ENCODE assay signal across 24 cellular contexts in the genomic region with DNA sequence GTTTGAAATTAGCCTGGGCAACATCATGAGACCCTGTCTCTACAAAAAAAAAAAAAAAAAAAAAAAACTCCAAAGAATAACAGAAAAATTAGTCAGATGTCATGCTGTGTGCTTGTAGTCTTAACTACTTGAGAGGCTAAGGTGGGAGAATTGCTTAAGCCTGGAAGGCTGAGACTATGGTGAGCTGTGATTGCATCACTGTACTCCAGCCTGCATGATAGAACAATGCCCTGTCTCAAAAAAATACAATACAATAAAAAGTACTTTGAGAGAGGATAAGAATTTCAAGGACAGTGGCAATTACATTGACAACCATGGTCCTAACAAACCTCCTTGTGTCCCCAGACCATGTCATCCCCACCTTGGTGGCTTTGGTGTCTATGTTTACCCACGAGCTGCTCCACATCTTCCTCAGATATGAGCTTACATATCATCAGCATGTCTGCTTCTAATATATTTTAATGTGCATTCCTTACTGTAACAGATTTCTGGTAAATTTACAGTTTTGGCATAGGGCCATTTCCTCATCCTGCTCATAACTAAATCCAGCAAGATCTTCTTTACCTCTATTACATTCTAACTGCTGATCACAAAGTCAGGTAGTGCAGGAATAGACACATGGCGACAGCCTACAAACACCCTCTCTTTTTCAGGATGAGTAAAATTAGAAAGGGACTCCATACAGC.
"Had no signal": no experiment of that assay in that cellular context is flagged by ENCODE, and none has a peak within 500 bp of the region (broad histone marks: within the 10 kb centered on the region; RNA-seq: fewer than 3 reads in every experiment).

No MANE protein-coding gene starts in this region.

- H3K9me3 ChIP-seq: esophagus muscularis mucosa, lower lobe of right lung, upper lobe of right lung had no signal

- FAIRE-seq: kidney had no signal

- H3K27ac Mint-ChIP-seq: activated CD4-positive, alpha-beta T cell treated with anti-CD3 and anti-CD28 coated beads, Interleukin-2, amount 10 ng/mL, durations not matched to agents 7 days and 5 days; activated CD8-positive, alpha-beta memory T cell treated with anti-CD3 and anti-CD28 coated beads, Interleukin-2, amount 10 ng/mL, durations not matched to agents 7 days and 5 days; activated CD8-positive, alpha-beta T cell treated with anti-CD3 and anti-CD28 coated beads for 36 hours; activated naive CD8-positive, alpha-beta T cell treated with anti-CD3 and anti-CD28 coated beads, Interleukin-2, amount 50 U/mL, for 24 hours; activated T-helper 1 cell treated with anti-CD3 and anti-CD28 coated beads, Interleukin-12 subunit alpha, Interleukin-12 subunit beta, Interleukin-2, Interleukin-4 antibody, amounts not matched to agents 30 ng/mL and 10 ng/mL and 1 ng/mL, durations not matched to agents 14 hours and 24 hours and 36 hours; naive thymus-derived CD4-positive, alpha-beta T cell; neural progenitor cell had no signal

- H3K4me1 Mint-ChIP-seq: activated CD4-positive, alpha-beta T cell treated with anti-CD3 and anti-CD28 coated beads, Interleukin-2, amount 10 ng/mL, durations not matched to agents 7 days and 5 days; activated naive CD8-positive, alpha-beta T cell treated with anti-CD3 and anti-CD28 coated beads, Interleukin-2, amount 50 U/mL, for 24 hours; neural progenitor cell had no signal

- H3K4me1 ChIP-seq: esophagus muscularis mucosa, lower lobe of right lung, neural progenitor cell, upper lobe of right lung had no signal

- H3K27me3 ChIP-seq: esophagus muscularis mucosa, heart right ventricle, neural progenitor cell, upper lobe of right lung had no signal

- H3K4me3 ChIP-seq: esophagus muscularis mucosa, heart right ventricle, lower lobe of right lung, neural progenitor cell, upper lobe of right lung had no signal

- ATAC-seq: activated CD8-positive, alpha-beta memory T cell treated with anti-CD3 and anti-CD28 coated beads, Interleukin-2, amount 10 ng/mL, durations not matched to agents 7 days and 5 days; activated CD8-positive, alpha-beta T cell treated with anti-CD3 and anti-CD28 coated beads for 36 hours; activated naive CD8-positive, alpha-beta T cell treated with anti-CD3 and anti-CD28 coated beads, Interleukin-2, amount 50 U/mL, for 24 hours; heart right ventricle; left lobe of liver; lower lobe of right lung; naive thymus-derived CD4-positive, alpha-beta T cell; upper lobe of right lung had no signal

- H3K27ac ChIP-seq: esophagus muscularis mucosa, heart right ventricle, lower lobe of right lung, neural progenitor cell, upper lobe of right lung had no signal

- H3K4me3 Mint-ChIP-seq: activated CD4-positive, alpha-beta T cell treated with anti-CD3 and anti-CD28 coated beads, Interleukin-2, amount 10 ng/mL, durations not matched to agents 7 days and 5 days; activated CD8-positive, alpha-beta memory T cell treated with anti-CD3 and anti-CD28 coated beads, Interleukin-2, amount 10 ng/mL, durations not matched to agents 7 days and 5 days; activated CD8-positive, alpha-beta T cell treated with anti-CD3 and anti-CD28 coated beads for 36 hours; activated naive CD8-positive, alpha-beta T cell treated with anti-CD3 and anti-CD28 coated beads, Interleukin-2, amount 50 U/mL, for 24 hours; activated T-helper 1 cell treated with anti-CD3 and anti-CD28 coated beads, Interleukin-12 subunit alpha, Interleukin-12 subunit beta, Interleukin-2, Interleukin-4 antibody, amounts not matched to agents 30 ng/mL and 10 ng/mL and 1 ng/mL, durations not matched to agents 14 hours and 24 hours and 36 hours; naive thymus-derived CD4-positive, alpha-beta T cell; neural progenitor cell had no signal

- H3K36me3 ChIP-seq: esophagus muscularis mucosa, heart right ventricle, lower lobe of right lung, neural progenitor cell, upper lobe of right lung had no signal

- H3K27me3 Mint-ChIP-seq: activated CD4-positive, alpha-beta T cell treated with anti-CD3 and anti-CD28 coated beads, Interleukin-2, amount 10 ng/mL, durations not matched to agents 7 days and 5 days; activated CD8-positive, alpha-beta memory T cell treated with anti-CD3 and anti-CD28 coated beads, Interleukin-2, amount 10 ng/mL, durations not matched to agents 7 days and 5 days; activated naive CD8-positive, alpha-beta T cell treated with anti-CD3 and anti-CD28 coated beads, Interleukin-2, amount 50 U/mL, for 24 hours had no signal

- DNase-seq: activated CD4-positive, alpha-beta T cell treated with anti-CD3 and anti-CD28 coated beads, Interleukin-2, amount 10 ng/mL, durations not matched to agents 7 days and 5 days; activated CD4-positive, CD25-positive, alpha-beta regulatory T cell treated with anti-CD3 and anti-CD28 coated beads, Interleukin-2, amount 50 U/mL, for 72 hours; activated CD8-positive, alpha-beta memory T cell treated with anti-CD3 and anti-CD28 coated beads, Interleukin-2, amount 10 ng/mL, durations not matched to agents 7 days and 5 days; activated CD8-positive, alpha-beta T cell treated with anti-CD3 and anti-CD28 coated beads for 36 hours; activated gamma-delta T cell; activated naive CD4-positive, alpha-beta T cell treated with anti-CD3 and anti-CD28 coated beads, Interleukin-2, amount 50 U/mL, for 16 hours; activated naive CD8-positive, alpha-beta T cell treated with anti-CD3 and anti-CD28 coated beads, Interleukin-2, amount 50 U/mL, for 24 hours; activated T-cell treated with anti-CD3 and anti-CD28 coated beads for 4 hours; caudate nucleus; effector memory CD4-positive, alpha-beta T cell; heart right ventricle; kidney; lower lobe of right lung; mesendoderm; naive thymus-derived CD4-positive, alpha-beta T cell; posterior cingulate gyrus; stimulated activated CD4-positive, alpha-beta T cell treated with anti-CD3 and anti-CD28 coated beads, Interleukin-2, amount 100 ng/mL, for 48 hours; stimulated activated CD8-positive, alpha-beta memory T cell treated with anti-CD3 and anti-CD28 coated beads, Interleukin-4, amount 100 ng/mL, for 48 hours; stimulated activated naive CD4-positive, alpha-beta T cell treated with Interleukin-2 at 50 U/mL for 16 hours; upper lobe of right lung had no signal
